8 cellular contexts compared by ENCODE assay signal in the genomic region with DNA sequence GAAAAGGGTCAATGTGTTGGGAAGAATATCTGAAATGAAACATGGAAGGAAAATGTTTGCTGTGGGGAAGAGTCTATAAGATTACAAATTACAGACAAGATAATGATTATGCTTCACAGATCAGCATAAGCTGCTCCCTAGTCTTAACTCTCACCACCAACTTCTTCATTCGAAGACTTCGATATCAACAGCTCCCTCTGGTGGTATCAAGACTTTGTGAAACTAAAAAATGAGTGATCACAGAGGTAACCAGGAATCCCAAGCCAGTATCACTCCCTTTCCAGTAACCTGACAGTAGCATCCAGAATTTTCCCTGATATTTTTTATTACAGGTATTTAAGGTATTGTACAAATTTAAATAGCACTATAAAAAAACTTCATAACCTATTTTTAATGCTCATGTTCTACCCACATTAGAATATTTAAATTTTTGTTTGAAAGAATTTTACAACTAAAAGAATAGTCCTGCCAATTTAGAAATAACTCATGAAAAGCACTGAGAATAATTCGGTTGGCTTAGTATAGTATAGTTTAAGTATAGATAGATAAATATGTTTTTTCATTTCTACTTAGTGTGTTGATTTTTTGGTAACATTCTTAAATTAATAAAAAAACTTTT.
DNase-seq lines count a peak whose midpoint lies in the region; ATAC-seq and TF ChIP-seq lines count a peak whose summit lies in the region.

No MANE protein-coding gene starts in this region.

- no peaks in the 10 kb centered on the region; the same call in 1 of the 3 replicates for H3K36me3 Mint-ChIP-seq in GM23338 (ENCODE audit: low read depth)
- peaks cover 11% of the 10 kb centered on the region for H3K36me3 Mint-ChIP-seq in activated CD8-positive, alpha-beta T cell treated with anti-CD3 and anti-CD28 coated beads, Interleukin-2, amount 10 ng/mL, durations not matched to agents 7 days and 5 days (ENCODE audit: low read depth)
- H3K36me3 Mint-ChIP-seq in stimulated activated effector memory CD8-positive, alpha-beta T cell treated with anti-CD3 and anti-CD28 coated beads, Interleukin-12 subunit alpha, Interleukin-12 subunit beta, amount 100 ng/mL, for 72 hours, result peaks cover 10% of the 10 kb centered on the region

- no peak overlapping the region for H3K4me2 ChIP-seq in GM23338

- no peak overlapping the region for H3K27ac ChIP-seq in GM23338 (ENCODE audit: low read depth)
- H3K27ac ChIP-seq in heart right ventricle, result no peak overlapping the region

- H2AFZ ChIP-seq in GM23338, result no peak overlapping the region

- H3K4me1 ChIP-seq in GM23338 (ENCODE audit: insufficient read depth) (no peaks in the 10 kb centered on the region), heart right ventricle (no peaks in the 10 kb centered on the region)

- TF ChIP-seq CTCF in GM23338 (conservative IDR thresholded peaks at IDR 0.05; ENCODE audit: low read depth in 2 of 2) (peak; percentile 69 to 71), heart right ventricle (IDR thresholded peaks at IDR 0.05) (peak in 8 of 9 donors; percentile 35 to 74 (median 63))

- POLR2A ChIA-PET in activated CD8-positive, alpha-beta T cell treated with anti-CD3 and anti-CD28 coated beads, Interleukin-2, amount 10 ng/mL, durations not matched to agents 7 days and 5 days (lab: Charles Lee), result no interaction called here

- H3K36me3 ChIP-seq in GM23338 (ENCODE audit: insufficient read depth) (no peaks in the 10 kb centered on the region), heart right ventricle (peaks cover 0 to 52% (median 0%) of the 10 kb centered on the region in 9 donors)

- H3K27me3 Mint-ChIP-seq in GM23338 (ENCODE audit: insufficient read depth, low read depth, poor library complexity), result no peaks in the 10 kb centered on the region
- H3K27me3 Mint-ChIP-seq in activated CD8-positive, alpha-beta T cell treated with anti-CD3 and anti-CD28 coated beads, Interleukin-2, amount 10 ng/mL, durations not matched to agents 7 days and 5 days (ENCODE audit: low read depth), result no peaks in the 10 kb centered on the region

- no peaks in the 10 kb centered on the region for H3K9me3 ChIP-seq in heart right ventricle

- WGBS in heart right ventricle, 2 donors, result 24 to 27% methylated on average over 3 of the region's 3 CpGs

- no peaks in the 10 kb centered on the region for H3K27me3 ChIP-seq in GM23338 (ENCODE audit: insufficient read depth)
- H3K27me3 ChIP-seq in heart right ventricle, result no peaks in the 10 kb centered on the region

- peaks cover 3% of the 10 kb centered on the region; the same call in 2 of the 3 replicates for H3K4me1 Mint-ChIP-seq in GM23338
- no peaks in the 10 kb centered on the region for H3K4me1 Mint-ChIP-seq in activated CD8-positive, alpha-beta T cell treated with anti-CD3 and anti-CD28 coated beads, Interleukin-2, amount 10 ng/mL, durations not matched to agents 7 days and 5 days (ENCODE audit: low read depth)
- no peaks in the 10 kb centered on the region for H3K4me1 Mint-ChIP-seq in stimulated activated effector memory CD8-positive, alpha-beta T cell treated with anti-CD3 and anti-CD28 coated beads, Interleukin-12 subunit alpha, Interleukin-12 subunit beta, amount 100 ng/mL, for 72 hours

- no peaks in the 10 kb centered on the region; the same call in 1 of the 2 replicates for H4K20me1 ChIP-seq in GM23338 (replicated peaks; ENCODE audit: insufficient read depth)

- intact Hi-C loops in heart right ventricle (cut with DNase I), result loop anchor here in 4 of 10 donors (5.0 to 10.0 kb wide), 3 partner anchors 373 to 985 kb away; no protein-coding TSS in a partner anchor

- ATAC-seq in GM23338, result peak; percentile 87
- peak; percentile 47 for ATAC-seq in activated CD8-positive, alpha-beta T cell treated with anti-CD3 and anti-CD28 coated beads, Interleukin-2, amount 10 ng/mL, durations not matched to agents 7 days and 5 days
- peak in 2 of 8 donors; percentile 24 to 37 for ATAC-seq in heart right ventricle
- ATAC-seq in stimulated activated effector memory CD8-positive, alpha-beta T cell treated with anti-CD3 and anti-CD28 coated beads, Interleukin-12 subunit alpha, Interleukin-12 subunit beta, amount 100 ng/mL, for 72 hours, result peak; percentile 52

- H3K79me2 ChIP-seq in GM23338 (replicated peaks; ENCODE audit: insufficient read depth), result no peaks in the 10 kb centered on the region

- no peak overlapping the region for H3K27ac Mint-ChIP-seq in GM23338
- H3K27ac Mint-ChIP-seq in activated CD8-positive, alpha-beta T cell treated with anti-CD3 and anti-CD28 coated beads, Interleukin-2, amount 10 ng/mL, durations not matched to agents 7 days and 5 days, result no peak overlapping the region
- H3K27ac Mint-ChIP-seq in stimulated activated effector memory CD8-positive, alpha-beta T cell treated with anti-CD3 and anti-CD28 coated beads, Interleukin-12 subunit alpha, Interleukin-12 subunit beta, amount 100 ng/mL, for 72 hours, result no peak overlapping the region

- CTCF ChIA-PET in activated CD8-positive, alpha-beta T cell treated with anti-CD3 and anti-CD28 coated beads, Interleukin-2, amount 10 ng/mL, durations not matched to agents 7 days and 5 days (lab: Charles Lee), result interaction anchor here (0.7 to 2.7 kb wide), 21 partner anchors 9 to 763 kb away, joined by 3 to 23 read pairs (median 5); partner anchors contain the start of gene C2CD5

- DNase-seq in NCI-H2081 (lab: John Stamatoyannopoulos, UW) (peak; percentile 45 to 46), NCI-H2081 treated with DMSO at 0.1 percent for 48 hours (lab: John Stamatoyannopoulos, UW) (no peak), GM23338 (ENCODE audit: low spot score) (peak; percentile 91), NCI-H1694 treated with DMSO at 0.1 percent for 48 hours (lab: John Stamatoyannopoulos, UW) (peak; percentile 34), heart right ventricle (no peak), NCI-H774 (lab: John Stamatoyannopoulos, UW) (no peak)
- no peak for DNase-seq in activated CD8-positive, alpha-beta T cell treated with anti-CD3 and anti-CD28 coated beads, Interleukin-2, amount 10 ng/mL, durations not matched to agents 7 days and 5 days
- DNase-seq in stimulated activated effector memory CD8-positive, alpha-beta T cell treated with anti-CD3 and anti-CD28 coated beads, Interleukin-12 subunit alpha, Interleukin-12 subunit beta, amount 100 ng/mL, for 72 hours (ENCODE audit: low spot score in 2 of 2), result no peak

- H3K4me3 Mint-ChIP-seq in GM23338, result no peak overlapping the region
- H3K4me3 Mint-ChIP-seq in activated CD8-positive, alpha-beta T cell treated with anti-CD3 and anti-CD28 coated beads, Interleukin-2, amount 10 ng/mL, durations not matched to agents 7 days and 5 days, result no peak overlapping the region
- H3K4me3 Mint-ChIP-seq in stimulated activated effector memory CD8-positive, alpha-beta T cell treated with anti-CD3 and anti-CD28 coated beads, Interleukin-12 subunit alpha, Interleukin-12 subunit beta, amount 100 ng/mL, for 72 hours, result no peak overlapping the region

- no peaks in the 10 kb centered on the region; the same call in 2 of the 3 replicates for H3K9me3 Mint-ChIP-seq in GM23338
- H3K9me3 Mint-ChIP-seq in activated CD8-positive, alpha-beta T cell treated with anti-CD3 and anti-CD28 coated beads, Interleukin-2, amount 10 ng/mL, durations not matched to agents 7 days and 5 days (ENCODE audit: insufficient read depth), result no peaks in the 10 kb centered on the region
- H3K9me3 Mint-ChIP-seq in stimulated activated effector memory CD8-positive, alpha-beta T cell treated with anti-CD3 and anti-CD28 coated beads, Interleukin-12 subunit alpha, Interleukin-12 subunit beta, amount 100 ng/mL, for 72 hours, result no peaks in the 10 kb centered on the region

- no peaks in the 10 kb centered on the region for H3K9me2 ChIP-seq in GM23338 (ENCODE audit: insufficient read depth)

- H3K4me3 ChIP-seq in GM23338 (no peak overlapping the region), heart right ventricle (no peak overlapping the region)

- H3F3A ChIP-seq in GM23338 (replicated peaks; ENCODE audit: low read depth), result no peaks in the 10 kb centered on the region

TF ChIP-seq in GM23338, 12 proteins besides CTCF, POLR2A, EP300 and RAD21 (continues in another document):
- no peak for TF ChIP-seq STAT1 (IDR thresholded peaks at IDR 0.05; ENCODE audit: unreplicated experiment)

Comparison
In these comparisons a context has a peak if more than half of its experiments do, and no peak if none do; other contexts are left out.
1. DNase-seq: peak in NCI-H2081 (2 of 2), GM23338 (single experiment) and NCI-H1694 treated with DMSO at 0.1 percent for 48 hours (single experiment); none in NCI-H2081 treated with DMSO at 0.1 percent for 48 hours (single experiment), activated CD8-positive, alpha-beta T cell treated with anti-CD3 and anti-CD28 coated beads, Interleukin-2, amount 10 ng/mL, durations not matched to agents 7 days and 5 days (single experiment), heart right ventricle (0 of 2), stimulated activated effector memory CD8-positive, alpha-beta T cell treated with anti-CD3 and anti-CD28 coated beads, Interleukin-12 subunit alpha, Interleukin-12 subunit beta, amount 100 ng/mL, for 72 hours (0 of 2) and NCI-H774 (single experiment).